ENCODE assay signal across 16 cellular contexts in genomic region chr7:108794466-108794865, GRCh38.
DNase-seq lines count a peak whose midpoint lies in the region; ATAC-seq and TF ChIP-seq lines count a peak whose summit lies in the region.
"Had no signal": no experiment of that assay in that cellular context is flagged by ENCODE, and none has a peak within 500 bp of the region (broad histone marks: within the 10 kb centered on the region; RNA-seq: fewer than 3 reads in every experiment).

No MANE protein-coding gene starts in this region.

- TF ChIP-seq CTCF in HFFc6 (IDR thresholded peaks at IDR 0.05), result no peak

- peaks cover 30% of the 10 kb centered on the region for H3K9me3 Mint-ChIP-seq in HFFc6

- ATAC-seq in GM18858 (IDR thresholded peaks at IDR 0.05; ENCODE audit: unreplicated experiment), result peak; percentile 60
- peak; percentile 41 for ATAC-seq in GM21786 (IDR thresholded peaks at IDR 0.05; ENCODE audit: unreplicated experiment)
- peak; percentile 62 for ATAC-seq in HG03469 (IDR thresholded peaks at IDR 0.05; ENCODE audit: unreplicated experiment)
- no peak for ATAC-seq in HG03139 (IDR thresholded peaks at IDR 0.05; ENCODE audit: unreplicated experiment)
- ATAC-seq in HG02885 (IDR thresholded peaks at IDR 0.05; ENCODE audit: poor library complexity, unreplicated experiment), result no peak
- ATAC-seq: HCT116, K562 had no signal

- H3K4me3 Mint-ChIP-seq in HFFc6, result no peak overlapping the region
- H3K4me3 Mint-ChIP-seq: CD4-positive, alpha-beta T cell had no signal

- H3K4me1 Mint-ChIP-seq in HFFc6 (ENCODE audit: low read depth), result no peaks in the 10 kb centered on the region

- no peaks in the 10 kb centered on the region for H3K36me3 Mint-ChIP-seq in HFFc6 (ENCODE audit: low read depth)

- no peak for DNase-seq in retina
- DNase-seq in HFFc6, result no peak
- DNase-seq: ACHN; AML-193; Caco-2; CD4-positive, alpha-beta T cell; GOT3; H7; IMR-90 had no signal

- no peak overlapping the region for H3K27ac Mint-ChIP-seq in HFFc6
- H3K27ac Mint-ChIP-seq: CD4-positive, alpha-beta T cell had no signal

- no peaks in the 10 kb centered on the region for H3K27me3 Mint-ChIP-seq in HFFc6 (ENCODE audit: insufficient read depth)
- H3K27me3 Mint-ChIP-seq: CD4-positive, alpha-beta T cell had no signal

Comparison
In these comparisons a context has a peak if more than half of its experiments do, and no peak if none do; other contexts are left out.
1. ATAC-seq: peak in GM18858 (single experiment), GM21786 (single experiment) and HG03469 (single experiment); none in HG03139 (single experiment) and HG02885 (single experiment).